Comparison of ENCODE assay signal across 1 cellular context in the genomic region with DNA sequence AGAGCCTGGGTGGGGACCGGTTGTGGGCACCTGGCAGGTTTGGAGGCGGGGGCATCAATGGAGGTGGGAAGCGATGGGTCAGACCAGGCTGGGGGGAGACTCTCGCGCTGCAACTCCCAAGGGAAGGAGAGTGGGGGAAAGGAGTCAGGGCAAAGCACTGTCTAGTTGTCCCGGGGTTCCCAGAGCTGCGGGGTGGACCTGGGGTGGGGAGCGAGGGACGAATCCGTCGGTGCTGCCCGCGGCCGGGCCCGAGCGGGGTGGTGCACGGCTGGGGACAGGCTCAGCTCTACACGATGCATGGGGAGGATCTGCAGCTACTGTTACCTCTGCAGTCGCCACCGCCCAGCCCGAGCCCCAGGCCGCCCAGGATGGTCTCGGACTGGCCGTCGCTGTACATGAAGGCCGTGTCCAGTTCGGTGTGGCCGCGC.
TF ChIP-seq lines count a peak whose summit lies in the region.

No MANE protein-coding gene starts in this region.

TF ChIP-seq in liver, 16 proteins besides CTCF, POLR2A, EP300 and RAD21 (continued from another document):
- TF ChIP-seq, protein P1, sequence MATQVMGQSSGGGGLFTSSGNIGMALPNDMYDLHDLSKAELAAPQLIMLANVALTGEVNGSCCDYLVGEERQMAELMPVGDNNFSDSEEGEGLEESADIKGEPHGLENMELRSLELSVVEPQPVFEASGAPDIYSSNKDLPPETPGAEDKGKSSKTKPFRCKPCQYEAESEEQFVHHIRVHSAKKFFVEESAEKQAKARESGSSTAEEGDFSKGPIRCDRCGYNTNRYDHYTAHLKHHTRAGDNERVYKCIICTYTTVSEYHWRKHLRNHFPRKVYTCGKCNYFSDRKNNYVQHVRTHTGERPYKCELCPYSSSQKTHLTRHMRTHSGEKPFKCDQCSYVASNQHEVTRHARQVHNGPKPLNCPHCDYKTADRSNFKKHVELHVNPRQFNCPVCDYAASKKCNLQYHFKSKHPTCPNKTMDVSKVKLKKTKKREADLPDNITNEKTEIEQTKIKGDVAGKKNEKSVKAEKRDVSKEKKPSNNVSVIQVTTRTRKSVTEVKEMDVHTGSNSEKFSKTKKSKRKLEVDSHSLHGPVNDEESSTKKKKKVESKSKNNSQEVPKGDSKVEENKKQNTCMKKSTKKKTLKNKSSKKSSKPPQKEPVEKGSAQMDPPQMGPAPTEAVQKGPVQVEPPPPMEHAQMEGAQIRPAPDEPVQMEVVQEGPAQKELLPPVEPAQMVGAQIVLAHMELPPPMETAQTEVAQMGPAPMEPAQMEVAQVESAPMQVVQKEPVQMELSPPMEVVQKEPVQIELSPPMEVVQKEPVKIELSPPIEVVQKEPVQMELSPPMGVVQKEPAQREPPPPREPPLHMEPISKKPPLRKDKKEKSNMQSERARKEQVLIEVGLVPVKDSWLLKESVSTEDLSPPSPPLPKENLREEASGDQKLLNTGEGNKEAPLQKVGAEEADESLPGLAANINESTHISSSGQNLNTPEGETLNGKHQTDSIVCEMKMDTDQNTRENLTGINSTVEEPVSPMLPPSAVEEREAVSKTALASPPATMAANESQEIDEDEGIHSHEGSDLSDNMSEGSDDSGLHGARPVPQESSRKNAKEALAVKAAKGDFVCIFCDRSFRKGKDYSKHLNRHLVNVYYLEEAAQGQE (IDR thresholded peaks at IDR 0.05): no peak
